Comparison of ENCODE assay signal across 7 cellular contexts in the genomic region with DNA sequence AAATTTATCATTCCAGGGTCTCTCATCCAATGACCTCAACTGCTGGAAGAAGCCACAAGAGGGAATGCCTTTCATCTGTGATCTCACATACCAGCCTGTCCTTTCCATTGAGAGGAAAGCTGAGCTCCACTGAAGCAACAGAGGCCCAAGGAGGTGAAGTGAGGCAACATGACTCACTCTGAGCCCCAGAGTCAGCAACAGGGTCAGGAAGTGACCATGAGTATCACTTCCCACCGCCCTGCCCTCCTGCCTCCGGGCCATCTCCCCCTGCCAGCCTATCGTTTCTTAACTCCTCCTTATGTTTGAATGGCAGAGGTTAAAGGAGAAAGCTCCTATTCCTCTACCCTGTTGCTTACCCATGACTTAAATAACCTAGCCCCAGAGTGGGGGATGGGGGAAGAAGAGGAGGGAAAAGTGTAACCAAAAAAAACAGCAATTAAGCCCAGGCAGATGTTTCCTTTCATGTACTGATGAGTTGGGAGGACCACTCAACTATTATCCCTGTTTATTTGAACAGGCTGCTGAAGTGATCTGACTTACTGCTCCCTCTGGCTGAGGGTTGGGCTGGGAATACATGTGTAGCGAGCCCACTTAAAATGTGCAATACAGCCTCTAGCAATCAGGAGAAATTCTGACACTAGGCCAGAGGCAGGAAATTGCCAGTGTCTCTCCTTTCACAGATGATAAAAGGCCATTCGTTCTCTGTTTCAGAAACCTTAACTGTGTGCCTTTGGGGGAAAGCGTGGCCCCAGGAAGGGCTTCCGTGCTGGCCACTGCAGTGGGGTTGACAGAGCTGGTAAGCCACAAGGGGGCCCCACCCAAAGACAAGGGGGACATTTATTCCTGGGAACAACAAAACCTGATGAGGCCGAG.
DNase-seq lines count a peak whose midpoint lies in the region; ATAC-seq and TF ChIP-seq lines count a peak whose summit lies in the region.
"Not testable (repeated sequence)": the region's sequence is repeated elsewhere in the genome, so short reads cannot be mapped to it uniquely, and the experiment has no call there.

No MANE protein-coding gene starts in this region.

- not testable (repeated sequence) for H3K4me1 ChIP-seq in IMR-90 (ENCODE audit: control insufficient read depth, insufficient read depth, low read length)

- H3K36me3 ChIP-seq in IMR-90 (ENCODE audit: control insufficient read depth, insufficient read depth, low read length) = not testable (repeated sequence)

- H2AK5ac ChIP-seq in IMR-90 (ENCODE audit: low read depth, low read length) = not testable (repeated sequence)

- H3K23ac ChIP-seq in IMR-90 (ENCODE audit: low read depth, low read length) = not testable (repeated sequence)

- H3K4ac ChIP-seq in IMR-90 (ENCODE audit: low read depth, low read length) = not testable (repeated sequence)

- H3K27me3 ChIP-seq in IMR-90 (ENCODE audit: control insufficient read depth, insufficient read depth, low read length) = not testable (repeated sequence)

- H3K36me3 Mint-ChIP-seq in activated B cell treated with CpG ODN at 0.5 μM for 24 hours (ENCODE audit: low read depth); activated T-helper 1 cell treated with anti-CD3 and anti-CD28 coated beads, Interleukin-12 subunit alpha, Interleukin-12 subunit beta, Interleukin-2, Interleukin-4 antibody, amounts not matched to agents 30 ng/mL and 10 ng/mL and 1 ng/mL, durations not matched to agents 14 hours and 24 hours and 36 hours (ENCODE audit: low read depth); dendritic cell treated with granulocyte-macrophage colony-stimulating factor and Interleukin-4, amounts not matched to agents 40 ng/mL and 50 ng/mL, for 4 days (ENCODE audit: low read depth); natural killer cell; stimulated activated memory B cell treated with anti-CD40 and anti-IgM and Interleukin-4, amounts not matched to agents 10 μg/mL and 1 μg/mL and 100 μg/mL, for 72 hours: not testable (repeated sequence)

- not testable (repeated sequence) for H3K9me3 ChIP-seq in IMR-90 (ENCODE audit: control insufficient read depth, insufficient read depth, low read length)

- H3K4me3 Mint-ChIP-seq in activated B cell treated with CpG ODN at 0.5 μM for 24 hours; dendritic cell treated with granulocyte-macrophage colony-stimulating factor and Interleukin-4, amounts not matched to agents 40 ng/mL and 50 ng/mL, for 4 days; natural killer cell; stimulated activated memory B cell treated with anti-CD40 and anti-IgM and Interleukin-4, amounts not matched to agents 10 μg/mL and 1 μg/mL and 100 μg/mL, for 72 hours: not testable (repeated sequence)
- peak overlapping the region; percentile 58 for H3K4me3 Mint-ChIP-seq in activated T-helper 1 cell treated with anti-CD3 and anti-CD28 coated beads, Interleukin-12 subunit alpha, Interleukin-12 subunit beta, Interleukin-2, Interleukin-4 antibody, amounts not matched to agents 30 ng/mL and 10 ng/mL and 1 ng/mL, durations not matched to agents 14 hours and 24 hours and 36 hours

- dilution Hi-C loops in IMR-90 (cut with HindIII; ENCODE audit: low sequenced_read_pairs, unreplicated experiment) = not testable (repeated sequence)

- H2BK120ac ChIP-seq in IMR-90 (ENCODE audit: low read depth, low read length) = 0 out of 2 replicates have a peak overlapping the region, but pooled peaks have one; percentile 54

- H3K9me3 Mint-ChIP-seq in activated B cell treated with CpG ODN at 0.5 μM for 24 hours; activated T-helper 1 cell treated with anti-CD3 and anti-CD28 coated beads, Interleukin-12 subunit alpha, Interleukin-12 subunit beta, Interleukin-2, Interleukin-4 antibody, amounts not matched to agents 30 ng/mL and 10 ng/mL and 1 ng/mL, durations not matched to agents 14 hours and 24 hours and 36 hours; dendritic cell treated with granulocyte-macrophage colony-stimulating factor and Interleukin-4, amounts not matched to agents 40 ng/mL and 50 ng/mL, for 4 days; natural killer cell; stimulated activated memory B cell treated with anti-CD40 and anti-IgM and Interleukin-4, amounts not matched to agents 10 μg/mL and 1 μg/mL and 100 μg/mL, for 72 hours: not testable (repeated sequence)

- not testable (repeated sequence) for H3K56ac ChIP-seq in IMR-90 (ENCODE audit: extremely low read depth, insufficient read depth, low read length)

- H3K4me2 ChIP-seq in IMR-90 (ENCODE audit: low read depth, low read length) = not testable (repeated sequence)

- not testable (repeated sequence) for H3K18ac ChIP-seq in IMR-90 (ENCODE audit: low read depth, low read length)

- H4K5ac ChIP-seq in IMR-90 (ENCODE audit: low read depth, low read length) = not testable (repeated sequence)

- peak; percentile 75 for ATAC-seq in IMR-90 (ENCODE audit: low read depth)
- ATAC-seq in activated B cell treated with CpG ODN at 0.5 μM for 24 hours (ENCODE audit: low read depth) = peak; percentile 66
- ATAC-seq in left ventricle myocardium superior = peak; percentile 77
- peak; percentile 62 to 66 (median 62) for ATAC-seq in natural killer cell
- ATAC-seq in stimulated activated memory B cell treated with anti-CD40 and anti-IgM and Interleukin-4, amounts not matched to agents 10 μg/mL and 1 μg/mL and 100 μg/mL, for 72 hours = peak; percentile 64

- in situ Hi-C loops in IMR-90 (cut with MboI; ENCODE audit: low sequenced_read_pairs) = not testable (repeated sequence)

- not testable (repeated sequence) for H3K9me1 ChIP-seq in IMR-90 (ENCODE audit: insufficient read depth, low read length)

- not testable (repeated sequence) for TF ChIP-seq POLR2A in IMR-90 (IDR thresholded peaks at IDR 0.05; ENCODE audit: low read depth, low read length)

- H3K9ac ChIP-seq in IMR-90 (ENCODE audit: low read depth, low read length) = not testable (repeated sequence)

- not testable (repeated sequence) for TF ChIP-seq CTCF in IMR-90 (conservative IDR thresholded peaks at IDR 0.05; ENCODE audit: low read depth, low read length); activated B cell treated with CpG ODN at 0.5 μM for 24 hours (IDR thresholded peaks at IDR 0.05); natural killer cell (IDR thresholded peaks at IDR 0.05)

- H2AFZ ChIP-seq in IMR-90 (replicated peaks; ENCODE audit: low read length, poor library complexity) = not testable (repeated sequence)

- TF ChIP-seq RAD21 in IMR-90 (IDR thresholded peaks at IDR 0.05; ENCODE audit: low read length) = not testable (repeated sequence)

- not testable (repeated sequence) for H3K27ac Mint-ChIP-seq in activated B cell treated with CpG ODN at 0.5 μM for 24 hours; natural killer cell; stimulated activated memory B cell treated with anti-CD40 and anti-IgM and Interleukin-4, amounts not matched to agents 10 μg/mL and 1 μg/mL and 100 μg/mL, for 72 hours
- peak overlapping the region; percentile 40 for H3K27ac Mint-ChIP-seq in activated T-helper 1 cell treated with anti-CD3 and anti-CD28 coated beads, Interleukin-12 subunit alpha, Interleukin-12 subunit beta, Interleukin-2, Interleukin-4 antibody, amounts not matched to agents 30 ng/mL and 10 ng/mL and 1 ng/mL, durations not matched to agents 14 hours and 24 hours and 36 hours
- peak overlapping the region; percentile 77 for H3K27ac Mint-ChIP-seq in dendritic cell treated with granulocyte-macrophage colony-stimulating factor and Interleukin-4, amounts not matched to agents 40 ng/mL and 50 ng/mL, for 4 days

- H3K27me3 Mint-ChIP-seq in activated B cell treated with CpG ODN at 0.5 μM for 24 hours; activated T-helper 1 cell treated with anti-CD3 and anti-CD28 coated beads, Interleukin-12 subunit alpha, Interleukin-12 subunit beta, Interleukin-2, Interleukin-4 antibody, amounts not matched to agents 30 ng/mL and 10 ng/mL and 1 ng/mL, durations not matched to agents 14 hours and 24 hours and 36 hours (ENCODE audit: insufficient read depth); dendritic cell treated with granulocyte-macrophage colony-stimulating factor and Interleukin-4, amounts not matched to agents 40 ng/mL and 50 ng/mL, for 4 days; natural killer cell (ENCODE audit: low read depth in 2 of 2); stimulated activated memory B cell treated with anti-CD40 and anti-IgM and Interleukin-4, amounts not matched to agents 10 μg/mL and 1 μg/mL and 100 μg/mL, for 72 hours: not testable (repeated sequence)

- not testable (repeated sequence) for H2BK15ac ChIP-seq in IMR-90 (ENCODE audit: low read depth, low read length)

- POLR2A ChIA-PET in IMR-90 (lab: Charles Lee; ENCODE audit: unreplicated experiment); activated B cell treated with CpG ODN at 0.5 μM for 24 hours (lab: Charles Lee): not testable (repeated sequence)

- H2BK20ac ChIP-seq in IMR-90 (ENCODE audit: low read depth, low read length) = not testable (repeated sequence)

- CTCF ChIA-PET in IMR-90 (lab: Yijun Ruan, JAX); activated B cell treated with CpG ODN at 0.5 μM for 24 hours (lab: Charles Lee): not testable (repeated sequence)

- not testable (repeated sequence) for H4K91ac ChIP-seq in IMR-90 (ENCODE audit: insufficient read depth, low read depth, low read length)

- H3K79me1 ChIP-seq in IMR-90 (ENCODE audit: low read depth in 1 of 2, low read length in 2 of 2) = not testable (repeated sequence)

- WGBS in IMR-90 (ENCODE audit: extremely low coverage in 2 of 2, insufficient read length in 1 of 2), 2 experiments = no CpG with 5 or more reads among the region's 8 CpGs

- not testable (repeated sequence) for H3K4me1 Mint-ChIP-seq in activated B cell treated with CpG ODN at 0.5 μM for 24 hours; activated T-helper 1 cell treated with anti-CD3 and anti-CD28 coated beads, Interleukin-12 subunit alpha, Interleukin-12 subunit beta, Interleukin-2, Interleukin-4 antibody, amounts not matched to agents 30 ng/mL and 10 ng/mL and 1 ng/mL, durations not matched to agents 14 hours and 24 hours and 36 hours (ENCODE audit: low read depth); dendritic cell treated with granulocyte-macrophage colony-stimulating factor and Interleukin-4, amounts not matched to agents 40 ng/mL and 50 ng/mL, for 4 days (ENCODE audit: low read depth); natural killer cell; stimulated activated memory B cell treated with anti-CD40 and anti-IgM and Interleukin-4, amounts not matched to agents 10 μg/mL and 1 μg/mL and 100 μg/mL, for 72 hours

- H4K8ac ChIP-seq in IMR-90 (ENCODE audit: low read depth in 2 of 2, low read length in 2 of 2) = not testable (repeated sequence)

- not testable (repeated sequence) for H2AK9ac ChIP-seq in IMR-90 (replicated peaks; ENCODE audit: low read depth, low read length, poor library complexity)

- intact Hi-C loops in IMR-90 (cut with micrococcal nuclease); activated B cell treated with CpG ODN at 0.5 μM for 24 hours (cut with micrococcal nuclease); activated T-helper 1 cell treated with anti-CD3 and anti-CD28 coated beads, Interleukin-12 subunit alpha, Interleukin-12 subunit beta, Interleukin-2, Interleukin-4 antibody, amounts not matched to agents 30 ng/mL and 10 ng/mL and 1 ng/mL, durations not matched to agents 14 hours and 24 hours and 36 hours (cut with micrococcal nuclease); dendritic cell treated with granulocyte-macrophage colony-stimulating factor and Interleukin-4, amounts not matched to agents 40 ng/mL and 50 ng/mL, for 4 days (cut with micrococcal nuclease); left ventricle myocardium superior (cut with micrococcal nuclease); natural killer cell (cut with micrococcal nuclease): not testable (repeated sequence)

- H3K14ac ChIP-seq in IMR-90 (replicated peaks; ENCODE audit: low read depth, low read length) = not testable (repeated sequence)

- not testable (repeated sequence) for BruUV-seq in IMR-90 (replicated peaks; lab: Mats Ljungman, UMichigan)

- not testable (repeated sequence) for H3K27ac ChIP-seq in IMR-90 (ENCODE audit: insufficient read depth, low read length)

- H3K4me3 ChIP-seq in IMR-90 (ENCODE audit: insufficient read depth, low read depth, low read length) = not testable (repeated sequence)

- not testable (repeated sequence) for H2BK5ac ChIP-seq in IMR-90 (ENCODE audit: low read depth, low read length, poor library complexity, severe bottlenecking)

- not testable (repeated sequence) for DNase-seq in IMR-90; activated B cell treated with CpG ODN at 0.5 μM for 24 hours; activated T-helper 1 cell treated with anti-CD3 and anti-CD28 coated beads, Interleukin-12 subunit alpha, Interleukin-12 subunit beta, Interleukin-2, Interleukin-4 antibody, amounts not matched to agents 30 ng/mL and 10 ng/mL and 1 ng/mL, durations not matched to agents 14 hours and 24 hours and 36 hours (ENCODE audit: low spot score); left ventricle myocardium superior; natural killer cell

- H4K20me1 ChIP-seq in IMR-90 (ENCODE audit: insufficient read depth, low read length) = not testable (repeated sequence)
